17 cellular contexts compared by ENCODE assay signal in genomic region chr16:21652451-21652850, GRCh38. TPM values are rescaled to one million over a fixed set of nuclear protein-coding genes. Genes with fewer than 3 reads are reported as not detected.
DNase-seq lines count a peak whose midpoint lies in the region; TF ChIP-seq lines count a peak whose summit lies in the region.
"Had no signal": no experiment of that assay in that cellular context is flagged by ENCODE, and none has a peak within 500 bp of the region (broad histone marks: within the 10 kb centered on the region; RNA-seq: fewer than 3 reads in every experiment).

IGSF6 (minus strand) TSS chr16:21652608; CDS start chr16:21652598, 10 bp downstream.

- H3K9ac ChIP-seq in BLaER1 treated with 17β-estradiol and CSF1 and Interleukin-3, amounts not matched to agents 10 nM and 100 nM, result peak within 1 kb of the TSS in 9 of 11 experiments; percentile 50 to 85 (median 68); a peak in 16 of 22 replicates
- H3K9ac ChIP-seq: KMS-11 had no signal

- H3K36me3 ChIP-seq in BLaER1 treated with 17β-estradiol and CSF1 and Interleukin-3, amounts not matched to agents 10 nM and 100 nM, result peaks cover 41 to 92% (median 79%) of the 10 kb centered on the region in 11 experiments
- peaks cover 42% of the 10 kb centered on the region for H3K36me3 ChIP-seq in neutrophil

- H3K4me1 Mint-ChIP-seq in IgD-negative memory B cell, result peaks cover 32 to 55% (median 38%) of the 10 kb centered on the region in 3 donors
- peaks cover 68% of the 10 kb centered on the region for H3K4me1 Mint-ChIP-seq in dendritic cell treated with granulocyte-macrophage colony-stimulating factor and Interleukin-4, amounts not matched to agents 40 ng/mL and 50 ng/mL, for 4 days (ENCODE audit: low read depth)

- no peaks in the 10 kb centered on the region for H3K36me3 Mint-ChIP-seq in IgD-negative memory B cell
- H3K36me3 Mint-ChIP-seq in dendritic cell treated with granulocyte-macrophage colony-stimulating factor and Interleukin-4, amounts not matched to agents 40 ng/mL and 50 ng/mL, for 4 days (ENCODE audit: low read depth), result peaks cover 59% of the 10 kb centered on the region

- no peak for TF ChIP-seq CTCF in neutrophil (IDR thresholded peaks at IDR 0.05)

- peaks cover 72 to 100% (median 94%) of the 10 kb centered on the region in 10 experiments for H3K4me1 ChIP-seq in BLaER1 treated with 17β-estradiol and CSF1 and Interleukin-3, amounts not matched to agents 10 nM and 100 nM
- peaks cover 77 to 89% of the 10 kb centered on the region in 2 experiments for H3K4me1 ChIP-seq in neutrophil (ENCODE audit: control insufficient read depth in 1 of 2, insufficient read depth in 1 of 2, low read depth in 1 of 2, low read length in 1 of 2)
- H3K4me1 ChIP-seq: ascending aorta had no signal

- DNase-seq in cortex of kidney (lab: John Stamatoyannopoulos, UW) (no peak), NCI-H2196 treated with DMSO at 0.1 percent for 48 hours (lab: John Stamatoyannopoulos, UW; ENCODE audit: unreplicated experiment) (no peak), NCI-H128 (lab: John Stamatoyannopoulos, UW; ENCODE audit: unreplicated experiment) (no peak)
- no peak for DNase-seq in effector CD4-positive, alpha-beta T cell
- DNase-seq: activated CD8-positive, alpha-beta memory T cell treated with anti-CD3 and anti-CD28 coated beads for 24 hours; DMS53; esophagus squamous epithelium; midbrain; NCI-H1436 treated with DMSO at 0.1 percent for 48 hours; NCI-H446 treated with DMSO at 0.1 percent for 48 hours; stimulated activated naive CD4-positive, alpha-beta T cell treated with Interleukin-2 at 50 U/mL for 16 hours had no signal

- H3K4me2 ChIP-seq in BLaER1 treated with 17β-estradiol and CSF1 and Interleukin-3, amounts not matched to agents 10 nM and 100 nM, result peak within 1 kb of the TSS; percentile 6 to 99 (median 84); a peak in 20 of 22 replicates
- H3K4me2 ChIP-seq: KMS-11 had no signal

- intact Hi-C loops in dendritic cell treated with granulocyte-macrophage colony-stimulating factor and Interleukin-4, amounts not matched to agents 40 ng/mL and 50 ng/mL, for 4 days (cut with micrococcal nuclease), result no loop called here

- peak within 1 kb of the TSS; percentile 70 to 93 (median 86) for H3K27ac ChIP-seq in BLaER1 treated with 17β-estradiol and CSF1 and Interleukin-3, amounts not matched to agents 10 nM and 100 nM
- peak within 1 kb of the TSS; percentile 97 for H3K27ac ChIP-seq in neutrophil
- H3K27ac ChIP-seq: ascending aorta, KMS-11 had no signal

- peaks cover 0 to 28% (median 0%) of the 10 kb centered on the region in 11 experiments; a peak in 7 of 22 replicates for H3K9me3 ChIP-seq in BLaER1 treated with 17β-estradiol and CSF1 and Interleukin-3, amounts not matched to agents 10 nM and 100 nM (replicated peaks in 1 of 11)
- H3K9me3 ChIP-seq in neutrophil, result no peaks in the 10 kb centered on the region
- H3K9me3 ChIP-seq: ascending aorta, esophagus squamous epithelium had no signal

- H3K4me3 Mint-ChIP-seq in IgD-negative memory B cell, result no peak within 1 kb of the TSS
- peak within 1 kb of the TSS; percentile 83 for H3K4me3 Mint-ChIP-seq in dendritic cell treated with granulocyte-macrophage colony-stimulating factor and Interleukin-4, amounts not matched to agents 40 ng/mL and 50 ng/mL, for 4 days

- peaks cover 0 to 37% (median 9%) of the 10 kb centered on the region in 11 experiments; a peak in 11 of 22 replicates for H4K20me1 ChIP-seq in BLaER1 treated with 17β-estradiol and CSF1 and Interleukin-3, amounts not matched to agents 10 nM and 100 nM

- no peaks in the 10 kb centered on the region for H3K9me3 Mint-ChIP-seq in IgD-negative memory B cell
- no peaks in the 10 kb centered on the region for H3K9me3 Mint-ChIP-seq in dendritic cell treated with granulocyte-macrophage colony-stimulating factor and Interleukin-4, amounts not matched to agents 40 ng/mL and 50 ng/mL, for 4 days

- no peaks in the 10 kb centered on the region for H3K27me3 ChIP-seq in BLaER1 treated with 17β-estradiol and CSF1 and Interleukin-3, amounts not matched to agents 10 nM and 100 nM
- H3K27me3 ChIP-seq in neutrophil, result no peaks in the 10 kb centered on the region
- H3K27me3 ChIP-seq: ascending aorta, esophagus squamous epithelium had no signal

- peak within 1 kb of the TSS in 2 of 3 donors; percentile 36 to 65 for H3K27ac Mint-ChIP-seq in IgD-negative memory B cell
- peak within 1 kb of the TSS; percentile 85 for H3K27ac Mint-ChIP-seq in dendritic cell treated with granulocyte-macrophage colony-stimulating factor and Interleukin-4, amounts not matched to agents 40 ng/mL and 50 ng/mL, for 4 days

- peak within 1 kb of the TSS in 4 of 10 experiments; percentile 43 to 61 (median 55); a peak in 9 of 20 replicates for H3K4me3 ChIP-seq in BLaER1 treated with 17β-estradiol and CSF1 and Interleukin-3, amounts not matched to agents 10 nM and 100 nM
- H3K4me3 ChIP-seq in neutrophil (ENCODE audit: low read depth in 1 of 2, low read length in 1 of 2), result peak within 1 kb of the TSS; percentile 90 to 92
- H3K4me3 ChIP-seq: ascending aorta had no signal

- no peaks in the 10 kb centered on the region for H3K27me3 Mint-ChIP-seq in IgD-negative memory B cell
- no peaks in the 10 kb centered on the region for H3K27me3 Mint-ChIP-seq in dendritic cell treated with granulocyte-macrophage colony-stimulating factor and Interleukin-4, amounts not matched to agents 40 ng/mL and 50 ng/mL, for 4 days

RNA-seq across cellular contexts. Expression of gene IGSF6, which starts in this region (rescaled TPM):
- polyA plus RNA-seq in IgD-negative memory B cell, result 0.31 TPM
